In genomic region chr22:50274311-50274710, GRCh38 we compare ENCODE assay signal across 3 cellular contexts.
TF ChIP-seq lines count a peak whose summit lies in the region.

No MANE protein-coding gene starts in this region.

TF ChIP-seq in IMR-90, 13 proteins besides CTCF, POLR2A, EP300 and RAD21:
- TF ChIP-seq CEBPB (IDR thresholded peaks at IDR 0.05; ENCODE audit: low read depth, low read length) (no peak), MXI1 (IDR thresholded peaks at IDR 0.05; ENCODE audit: borderline replicate concordance, low read depth, low read length) (no peak), BHLHE40 (IDR thresholded peaks at IDR 0.05; ENCODE audit: low read depth, low read length) (no peak), MAFK (IDR thresholded peaks at IDR 0.05; ENCODE audit: low read depth, low read length) (no peak), MAZ (IDR thresholded peaks at IDR 0.05; ENCODE audit: borderline replicate concordance, low read depth, low read length) (no peak), SMC3 (IDR thresholded peaks at IDR 0.05; ENCODE audit: low read depth, low read length) (no peak), RCOR1 (IDR thresholded peaks at IDR 0.05; ENCODE audit: insufficient replicate concordance, low read length) (no peak), ELK1 (IDR thresholded peaks at IDR 0.05; ENCODE audit: borderline replicate concordance, low read depth, low read length) (no peak), USF2 (IDR thresholded peaks at IDR 0.05; ENCODE audit: low read depth, low read length) (no peak), CHD1 (IDR thresholded peaks at IDR 0.05; ENCODE audit: low read depth, low read length) (no peak), FOS (IDR thresholded peaks at IDR 0.05; ENCODE audit: low read depth, low read length) (no peak), NFE2L2 (IDR thresholded peaks at IDR 0.05; ENCODE audit: low read depth, low read length) (no peak), RFX5 (IDR thresholded peaks at IDR 0.05; ENCODE audit: low read depth, low read length) (no peak)
TF ChIP-seq in IMR-90: peak in this region for 0.

TF ChIP-seq in endothelial cell of umbilical vein, 7 proteins besides CTCF, POLR2A, EP300 and RAD21:
- TF ChIP-seq JUN (IDR thresholded peaks at IDR 0.05; ENCODE audit: borderline replicate concordance, insufficient read depth, insufficient read length, low read depth) (no peak), POLR2AphosphoS5 (IDR thresholded peaks at IDR 0.05; ENCODE audit: insufficient read depth, low read depth, low read length) (no peak), FOS (IDR thresholded peaks at IDR 0.05; ENCODE audit: borderline replicate concordance, insufficient read depth, low read length) (no peak), EZH2 (IDR thresholded peaks at IDR 0.05; ENCODE audit: borderline replicate concordance, low read depth, low read length, severe bottlenecking) (no peak), MAX (IDR thresholded peaks at IDR 0.05; ENCODE audit: insufficient read depth, insufficient read length) (no peak), GATA2 (IDR thresholded peaks at IDR 0.05; ENCODE audit: insufficient read depth, insufficient read length, low read depth, low read length) (no peak), MYC (IDR thresholded peaks at IDR 0.05; ENCODE audit: low read depth, low read length) (no peak)

TF ChIP-seq in neural cell, 6 proteins besides CTCF, POLR2A, EP300 and RAD21:
- TF ChIP-seq EZH2 (IDR thresholded peaks at IDR 0.05; ENCODE audit: borderline replicate concordance, insufficient read depth, low read length, poor library complexity, severe bottlenecking) (no peak), SMC3 (conservative IDR thresholded peaks at IDR 0.05; ENCODE audit: poor library complexity) (peak; percentile 21), MXI1 (conservative IDR thresholded peaks at IDR 0.05; ENCODE audit: poor library complexity, severe bottlenecking) (no peak), REST (IDR thresholded peaks at IDR 0.05; ENCODE audit: borderline replicate concordance) (no peak)
